Comparison of ENCODE assay signal across 10 cellular contexts in genomic region chr18:13452448-13452811, GRCh38.
DNase-seq lines count a peak whose midpoint lies in the region; ATAC-seq and TF ChIP-seq lines count a peak whose summit lies in the region.
"Had no signal": no experiment of that assay in that cellular context is flagged by ENCODE, and none has a peak within 500 bp of the region (broad histone marks: within the 10 kb centered on the region; RNA-seq: fewer than 3 reads in every experiment).

No MANE protein-coding gene starts in this region.

- ATAC-seq in GM19463 (IDR thresholded peaks at IDR 0.05; ENCODE audit: unreplicated experiment), result no peak
- no peak for ATAC-seq in HG02678 (IDR thresholded peaks at IDR 0.05; ENCODE audit: unreplicated experiment)
- ATAC-seq in HG03432 (IDR thresholded peaks at IDR 0.05; ENCODE audit: unreplicated experiment), result no peak

- POLR2A ChIA-PET in BJ (lab: Charles Lee), result no interaction called here

- peaks cover 22 to 25% of the 10 kb centered on the region in 2 experiments for H3K4me1 ChIP-seq in neutrophil (ENCODE audit: control insufficient read depth in 1 of 2, insufficient read depth in 1 of 2, low read depth in 1 of 2, low read length in 1 of 2)

- no peaks in the 10 kb centered on the region for H3K9me3 ChIP-seq in neutrophil

- H3K27me3 ChIP-seq in BJ (ENCODE audit: control insufficient read depth, insufficient read depth, low read length) (peaks cover 4% of the 10 kb centered on the region), dorsolateral prefrontal cortex (no peaks in the 10 kb centered on the region), neutrophil (no peaks in the 10 kb centered on the region)

- intact Hi-C loops in dorsolateral prefrontal cortex (cut with DNase I), result loop anchor here (5.0 to 10.0 kb wide), 2 partner anchors 162 to 235 kb away; partner anchors contain the start of gene LDLRAD4 (in 1 of the 2)

- CTCF ChIA-PET in BJ (lab: Yijun Ruan, JAX), result no interaction called here

- H3K27ac ChIP-seq in dorsolateral prefrontal cortex, result peak overlapping the region in 34 of 59 donors; percentile 3 to 75 (median 38)
- H3K27ac ChIP-seq in neutrophil, result peak overlapping the region; percentile 71

- H3K4me3 ChIP-seq in BJ (ENCODE audit: low read depth, low read length) (no peak overlapping the region), dorsolateral prefrontal cortex (peak overlapping the region in 4 of 59 donors; percentile 5 to 25 (median 6)), neutrophil (ENCODE audit: low read depth in 1 of 2, low read length in 1 of 2) (no peak overlapping the region)

- TF ChIP-seq CTCF in BJ (IDR thresholded peaks at IDR 0.05; ENCODE audit: insufficient read depth, low read depth, low read length), result no peak
- no peak for TF ChIP-seq CTCF in dorsolateral prefrontal cortex (IDR thresholded peaks at IDR 0.05 in 54 of 56, conservative IDR thresholded peaks at IDR 0.05 in 2 of 56; ENCODE audit: low read depth in 1 of 56, partially characterized antibody in 56 of 56)
- no peak for TF ChIP-seq CTCF in neutrophil (IDR thresholded peaks at IDR 0.05)

- peak; percentile 16 for DNase-seq in BJ (ENCODE audit: low read depth)
- peak; percentile 22 for DNase-seq in NCI-H2227 (lab: John Stamatoyannopoulos, UW; ENCODE audit: unreplicated experiment)
- DNase-seq in dorsolateral prefrontal cortex, result peak in 6 of 10 donors; percentile 55 to 85 (median 70)
- no peak for DNase-seq in NCI-H187 treated with DMSO at 0.1 percent for 48 hours (lab: John Stamatoyannopoulos, UW)
- DNase-seq: NCI-H2029, SW 1271 had no signal

- H3K36me3 ChIP-seq in BJ (ENCODE audit: control insufficient read depth, insufficient read depth, low read length) (no peaks in the 10 kb centered on the region), neutrophil (no peaks in the 10 kb centered on the region)
